Comparison of ENCODE assay signal across 19 cellular contexts in genomic region chr3:114596147-114596546, GRCh38.
DNase-seq lines count a peak whose midpoint lies in the region; ATAC-seq, FAIRE-seq and TF ChIP-seq lines count a peak whose summit lies in the region.
"Had no signal": no experiment of that assay in that cellular context is flagged by ENCODE, and none has a peak within 500 bp of the region (broad histone marks: within the 10 kb centered on the region; RNA-seq: fewer than 3 reads in every experiment).

No MANE protein-coding gene starts in this region.

- no peak overlapping the region for H3K9ac ChIP-seq in smooth muscle cell (ENCODE audit: low read depth)

- no peaks in the 10 kb centered on the region for H3K9me3 ChIP-seq in A549
- no peaks in the 10 kb centered on the region for H3K9me3 ChIP-seq in HEK293 (ENCODE audit: control insufficient read depth, insufficient read depth, low read depth, low read length)
- no peaks in the 10 kb centered on the region for H3K9me3 ChIP-seq in smooth muscle cell (replicated peaks; ENCODE audit: low read depth)

- H4K20me1 ChIP-seq in smooth muscle cell (ENCODE audit: low read depth) = no peaks in the 10 kb centered on the region

- no peaks in the 10 kb centered on the region for H3K4me1 ChIP-seq in A549
- H3K4me1 ChIP-seq in HEK293 (ENCODE audit: control insufficient read depth, insufficient read depth, low read length) = no peaks in the 10 kb centered on the region
- H3K4me1 ChIP-seq in smooth muscle cell (ENCODE audit: low read depth) = no peaks in the 10 kb centered on the region

- FAIRE-seq in A549 (lab: Jason Lieb, UNC) (peak; percentile 46), islet of Langerhans (lab: Jason Lieb, UNC) (peak; percentile 75), urothelium cell line (lab: Jason Lieb, UNC) (no peak)
- FAIRE-seq: G401.6, GM12892, H1 had no signal

- peaks cover 19% of the 10 kb centered on the region for H3K4me1 Mint-ChIP-seq in brain
- H3K4me1 Mint-ChIP-seq: CD4-positive, alpha-beta memory T cell had no signal

- no peaks in the 10 kb centered on the region for H3K36me3 ChIP-seq in HEK293 (ENCODE audit: control insufficient read depth in 2 of 2, insufficient read depth in 1 of 2, low read length in 2 of 2)
- H3K36me3 ChIP-seq in smooth muscle cell (ENCODE audit: low read depth) = no peaks in the 10 kb centered on the region

- no peak overlapping the region for H3K4me2 ChIP-seq in A549
- no peak overlapping the region for H3K4me2 ChIP-seq in smooth muscle cell

- H3K36me3 Mint-ChIP-seq in brain = no peaks in the 10 kb centered on the region

- no peak for ATAC-seq in A549

- no peak overlapping the region for H2AFZ ChIP-seq in smooth muscle cell (ENCODE audit: low read depth)

- WGBS in A549 (ENCODE audit: missing lambda C conversion rate) = 92% methylated on average over 2 of the region's 2 CpGs
- 91% methylated on average over 2 of the region's 2 CpGs for WGBS in smooth muscle cell (ENCODE audit: low lambda C conversion rate)

- H3K4me3 ChIP-seq in A549 = no peak overlapping the region
- no peak overlapping the region for H3K4me3 ChIP-seq in HEK293 (ENCODE audit: low read depth, low read length)
- H3K4me3 ChIP-seq in smooth muscle cell = no peak overlapping the region

- TF ChIP-seq EP300 in A549 (IDR thresholded peaks at IDR 0.05) = no peak

- CTCF ChIA-PET in A549 (lab: Yijun Ruan, JAX) (interaction anchor here (1.0 kb wide), 1 partner anchor 213 kb away, joined by 3 read pairs; no protein-coding TSS in a partner anchor), HEK293 (lab: Yijun Ruan, JAX) (no interaction called here)

- H3K9me3 Mint-ChIP-seq in brain = no peaks in the 10 kb centered on the region
- H3K9me3 Mint-ChIP-seq: CD4-positive, alpha-beta memory T cell had no signal

- TF ChIP-seq RAD21 in A549 (conservative IDR thresholded peaks at IDR 0.05 in 1 of 2, IDR thresholded peaks at IDR 0.05 in 1 of 2) = no peak

- H3K27me3 ChIP-seq in smooth muscle cell (ENCODE audit: low read depth) = no peaks in the 10 kb centered on the region

- TF ChIP-seq CTCF in A549 (IDR thresholded peaks at IDR 0.05) = no peak
- TF ChIP-seq CTCF in HEK293 (tag by site-specific recombination; IDR thresholded peaks at IDR 0.05) = no peak
- no peak for TF ChIP-seq CTCF in brain (conservative IDR thresholded peaks at IDR 0.05)
- TF ChIP-seq CTCF in smooth muscle cell (IDR thresholded peaks at IDR 0.05; ENCODE audit: borderline replicate concordance, insufficient read depth, poor library complexity, severe bottlenecking) = no peak

- no peaks in the 10 kb centered on the region for H3F3A ChIP-seq in smooth muscle cell (ENCODE audit: low read depth)

- no peaks in the 10 kb centered on the region for H3K27me3 Mint-ChIP-seq in brain
- H3K27me3 Mint-ChIP-seq: CD4-positive, alpha-beta memory T cell had no signal

- no peak for TF ChIP-seq POLR2A in A549 (IDR thresholded peaks at IDR 0.05; ENCODE audit: low read length)

- POLR2A ChIA-PET in A549 (lab: Yijun Ruan, JAX) (no interaction called here), HEK293 (lab: Yijun Ruan, JAX) (no interaction called here)

- peak overlapping the region in 3 of 5 experiments; percentile 13 to 76 (median 46) for H3K27ac Mint-ChIP-seq in brain
- H3K27ac Mint-ChIP-seq: CD4-positive, alpha-beta memory T cell had no signal

- H3K27ac ChIP-seq in A549 (no peak overlapping the region), HEK293 (ENCODE audit: extremely low read depth, low read depth, low read length) (no peak overlapping the region), smooth muscle cell (ENCODE audit: low read depth) (no peak overlapping the region)

- no peaks in the 10 kb centered on the region for H3K79me2 ChIP-seq in smooth muscle cell (ENCODE audit: low read depth)

- H3K4me3 Mint-ChIP-seq in brain = no peak overlapping the region
- H3K4me3 Mint-ChIP-seq: CD4-positive, alpha-beta memory T cell had no signal

- DNase-seq in A549 (ENCODE audit: low read depth in 1 of 2, low spot score in 1 of 2) = no peak
- DNase-seq in NCI-H748 treated with DMSO at 0.1 percent for 48 hours (lab: John Stamatoyannopoulos, UW) = no peak
- no peak for DNase-seq in smooth muscle cell (lab: John Stamatoyannopoulos, UW; ENCODE audit: unreplicated experiment)
- DNase-seq in ecto neural progenitor cell (ENCODE audit: low spot score) = no peak
- DNase-seq in urothelium cell line (ENCODE audit: low spot score) = no peak
- DNase-seq: 8988T; C1 segment of cervical spinal cord; Calu3; CD4-positive, alpha-beta memory T cell; COR-L47; DND-41; H7; HCEC 1CT had no signal

TF ChIP-seq in A549, 52 proteins besides CTCF, POLR2A, EP300 and RAD21 (continues in another document):
- TF ChIP-seq NPAS2 (CRISPR knock-in tag; IDR thresholded peaks at IDR 0.05; ENCODE audit: borderline replicate concordance) = no peak
- no peak for TF ChIP-seq FOSB (CRISPR knock-in tag; IDR thresholded peaks at IDR 0.05)
- no peak for TF ChIP-seq CHD2 (IDR thresholded peaks at IDR 0.05; ENCODE audit: low read length, partially characterized antibody)
- no peak for TF ChIP-seq HMGXB4 (CRISPR knock-in tag; IDR thresholded peaks at IDR 0.05; ENCODE audit: borderline replicate concordance)
- no peak for TF ChIP-seq RFX5 (IDR thresholded peaks at IDR 0.05)
- no peak for TF ChIP-seq NR3C1 (IDR thresholded peaks at IDR 0.05)
- TF ChIP-seq CEBPB (IDR thresholded peaks at IDR 0.05) = no peak
- no peak for TF ChIP-seq ATOH8 (CRISPR knock-in tag; IDR thresholded peaks at IDR 0.05; ENCODE audit: low read depth)
- no peak for TF ChIP-seq MYC (IDR thresholded peaks at IDR 0.05; ENCODE audit: borderline replicate concordance, low read length)
- no peak for TF ChIP-seq TP53 (CRISPR knock-in tag; IDR thresholded peaks at IDR 0.05)
- TF ChIP-seq FOXS1 (CRISPR knock-in tag; IDR thresholded peaks at IDR 0.05) = no peak

TF ChIP-seq in HEK293, 187 proteins besides CTCF, POLR2A, EP300 and RAD21:
- no peak for TF ChIP-seq ZNF311 (tag by site-specific recombination; IDR thresholded peaks at IDR 0.05; ENCODE audit: borderline replicate concordance)
- TF ChIP-seq ZNF175 (tag by site-specific recombination; IDR thresholded peaks at IDR 0.05) = no peak
- TF ChIP-seq PRDM1 (tag by site-specific recombination; IDR thresholded peaks at IDR 0.05) = no peak
- TF ChIP-seq KLF9 (tag by site-specific recombination; IDR thresholded peaks at IDR 0.05; ENCODE audit: low read depth) = no peak
- TF ChIP-seq ATF2 (tag by site-specific recombination; IDR thresholded peaks at IDR 0.05; ENCODE audit: low read depth) = peak; percentile 72
TF ChIP-seq in HEK293: peak in this region for 1.
